ENCODE assay signal across 26 cellular contexts in genomic region chr14:51600658-51601057, GRCh38.
"Had no signal": no experiment of that assay in that cellular context is flagged by ENCODE, and none has a peak within 500 bp of the region (broad histone marks: within the 10 kb centered on the region; RNA-seq: fewer than 3 reads in every experiment).

No MANE protein-coding gene starts in this region.

- ATAC-seq: activated CD4-positive, CD25-positive, alpha-beta regulatory T cell treated with anti-CD3 and anti-CD28 coated beads, Interleukin-2, amount 50 U/mL, for 24 hours; activated CD8-positive, alpha-beta memory T cell treated with anti-CD3 and anti-CD28 coated beads, Interleukin-2, amount 10 ng/mL, durations not matched to agents 7 days and 5 days had no signal

- H3K4me1 Mint-ChIP-seq: activated naive CD4-positive, alpha-beta T cell treated with anti-CD3 and anti-CD28 coated beads, Interleukin-2, amount 50 U/mL, for 24 hours had no signal

- H3K4me3 Mint-ChIP-seq: activated CD8-positive, alpha-beta memory T cell treated with anti-CD3 and anti-CD28 coated beads, Interleukin-2, amount 10 ng/mL, durations not matched to agents 7 days and 5 days; activated naive CD4-positive, alpha-beta T cell treated with anti-CD3 and anti-CD28 coated beads, Interleukin-2, amount 50 U/mL, for 24 hours; activated T-cell treated with anti-CD3 and anti-CD28 coated beads, Interleukin-2, amount 50 U/mL, for 24 hours; activated T-helper 1 cell treated with anti-CD3 and anti-CD28 coated beads, Interleukin-12 subunit alpha, Interleukin-12 subunit beta, Interleukin-2, Interleukin-4 antibody, amounts not matched to agents 30 ng/mL and 10 ng/mL and 1 ng/mL, durations not matched to agents 14 hours and 24 hours and 36 hours; T-helper 1 cell treated with Interleukin-12 subunit alpha and Interleukin-12 subunit beta and Interleukin-4 antibody, amounts not matched to agents 30 μg/mL and 1 μg/mL, for 36 hours had no signal

- H3K27ac Mint-ChIP-seq: activated CD8-positive, alpha-beta memory T cell treated with anti-CD3 and anti-CD28 coated beads, Interleukin-2, amount 10 ng/mL, durations not matched to agents 7 days and 5 days; activated naive CD4-positive, alpha-beta T cell treated with anti-CD3 and anti-CD28 coated beads, Interleukin-2, amount 50 U/mL, for 24 hours; activated T-cell treated with anti-CD3 and anti-CD28 coated beads, Interleukin-2, amount 50 U/mL, for 24 hours; activated T-helper 1 cell treated with anti-CD3 and anti-CD28 coated beads, Interleukin-12 subunit alpha, Interleukin-12 subunit beta, Interleukin-2, Interleukin-4 antibody, amounts not matched to agents 30 ng/mL and 10 ng/mL and 1 ng/mL, durations not matched to agents 14 hours and 24 hours and 36 hours; T-helper 1 cell treated with Interleukin-12 subunit alpha and Interleukin-12 subunit beta and Interleukin-4 antibody, amounts not matched to agents 30 μg/mL and 1 μg/mL, for 36 hours had no signal

- H3K36me3 ChIP-seq: breast epithelium, MG63, Peyer's patch, SJCRH30 had no signal

- H3K36me3 Mint-ChIP-seq: activated CD8-positive, alpha-beta memory T cell treated with anti-CD3 and anti-CD28 coated beads, Interleukin-2, amount 10 ng/mL, durations not matched to agents 7 days and 5 days; activated naive CD4-positive, alpha-beta T cell treated with anti-CD3 and anti-CD28 coated beads, Interleukin-2, amount 50 U/mL, for 24 hours had no signal

- H3K4me1 ChIP-seq: breast epithelium, Peyer's patch had no signal

- H3K9me3 ChIP-seq: breast epithelium, MG63, Peyer's patch, SJCRH30, SK-N-SH had no signal

- H3K27ac ChIP-seq: breast epithelium, Peyer's patch, RWPE1, SJCRH30 had no signal

- H3K9me3 Mint-ChIP-seq: activated naive CD4-positive, alpha-beta T cell treated with anti-CD3 and anti-CD28 coated beads, Interleukin-2, amount 50 U/mL, for 24 hours; activated T-cell treated with anti-CD3 and anti-CD28 coated beads, Interleukin-2, amount 50 U/mL, for 24 hours; activated T-helper 1 cell treated with anti-CD3 and anti-CD28 coated beads, Interleukin-12 subunit alpha, Interleukin-12 subunit beta, Interleukin-2, Interleukin-4 antibody, amounts not matched to agents 30 ng/mL and 10 ng/mL and 1 ng/mL, durations not matched to agents 14 hours and 24 hours and 36 hours; T-helper 1 cell treated with Interleukin-12 subunit alpha and Interleukin-12 subunit beta and Interleukin-4 antibody, amounts not matched to agents 30 μg/mL and 1 μg/mL, for 36 hours had no signal

- DNase-seq: activated CD4-positive, alpha-beta T cell treated with anti-CD3 and anti-CD28 coated beads for 48 hours; activated CD4-positive, alpha-beta T cell treated with anti-CD3 and anti-CD28 coated beads, Interleukin-2, amount 50 U/mL, for 48 hours; activated CD8-positive, alpha-beta memory T cell treated with anti-CD3 and anti-CD28 coated beads, Interleukin-2, amount 10 ng/mL, durations not matched to agents 7 days and 5 days; activated effector memory CD4-positive, alpha-beta T cell treated with Interleukin-2 at 50 U/mL for 16 hours; activated naive CD4-positive, alpha-beta T cell; activated T-cell treated with anti-CD3 and anti-CD28 coated beads, Interleukin-2, amount 50 U/mL, for 24 hours; aorta; MG63; MV-4-11; NCI-H1092 treated with DMSO at 0.1 percent for 48 hours; NCI-H1417 treated with DMSO at 0.1 percent for 48 hours; NCI-H1694 treated with DMSO at 0.1 percent for 48 hours; NCI-H2029 treated with DMSO at 0.1 percent for 48 hours; NCI-H345; NCI-H524; Peyer's patch; Right ventricle myocardium superior; SJCRH30; SK-N-SH; SW 1271 had no signal

- H3K27me3 ChIP-seq: breast epithelium, MG63, Peyer's patch, SJCRH30 had no signal

- H3K4me3 ChIP-seq: breast epithelium, MG63, Peyer's patch, SJCRH30 had no signal
